2 cellular contexts compared by ENCODE assay signal in genomic region chr11:86578727-86579405, GRCh38.
TF ChIP-seq lines count a peak whose summit lies in the region.

No MANE protein-coding gene starts in this region.

TF ChIP-seq in SK-N-SH, 30 proteins besides CTCF, POLR2A, EP300 and RAD21 (continued from another document):
- no peak for TF ChIP-seq ZBTB33 (IDR thresholded peaks at IDR 0.05; ENCODE audit: borderline replicate concordance, low read depth)
TF ChIP-seq in SK-N-SH: peak in this region for 0.

TF ChIP-seq in SK-N-SH treated with all-trans-retinoic acid at 6 μM for 48 hours, 23 proteins besides CTCF, POLR2A, EP300 and RAD21 (continued from another document):
- TF ChIP-seq, protein P1, sequence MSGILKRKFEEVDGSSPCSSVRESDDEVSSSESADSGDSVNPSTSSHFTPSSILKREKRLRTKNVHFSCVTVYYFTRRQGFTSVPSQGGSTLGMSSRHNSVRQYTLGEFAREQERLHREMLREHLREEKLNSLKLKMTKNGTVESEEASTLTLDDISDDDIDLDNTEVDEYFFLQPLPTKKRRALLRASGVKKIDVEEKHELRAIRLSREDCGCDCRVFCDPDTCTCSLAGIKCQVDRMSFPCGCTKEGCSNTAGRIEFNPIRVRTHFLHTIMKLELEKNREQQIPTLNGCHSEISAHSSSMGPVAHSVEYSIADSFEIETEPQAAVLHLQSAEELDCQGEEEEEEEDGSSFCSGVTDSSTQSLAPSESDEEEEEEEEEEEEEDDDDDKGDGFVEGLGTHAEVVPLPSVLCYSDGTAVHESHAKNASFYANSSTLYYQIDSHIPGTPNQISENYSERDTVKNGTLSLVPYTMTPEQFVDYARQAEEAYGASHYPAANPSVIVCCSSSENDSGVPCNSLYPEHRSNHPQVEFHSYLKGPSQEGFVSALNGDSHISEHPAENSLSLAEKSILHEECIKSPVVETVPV (CRISPR knock-in tag; IDR thresholded peaks at IDR 0.05) = no peak
